8 cellular contexts compared by ENCODE assay signal in the genomic region with DNA sequence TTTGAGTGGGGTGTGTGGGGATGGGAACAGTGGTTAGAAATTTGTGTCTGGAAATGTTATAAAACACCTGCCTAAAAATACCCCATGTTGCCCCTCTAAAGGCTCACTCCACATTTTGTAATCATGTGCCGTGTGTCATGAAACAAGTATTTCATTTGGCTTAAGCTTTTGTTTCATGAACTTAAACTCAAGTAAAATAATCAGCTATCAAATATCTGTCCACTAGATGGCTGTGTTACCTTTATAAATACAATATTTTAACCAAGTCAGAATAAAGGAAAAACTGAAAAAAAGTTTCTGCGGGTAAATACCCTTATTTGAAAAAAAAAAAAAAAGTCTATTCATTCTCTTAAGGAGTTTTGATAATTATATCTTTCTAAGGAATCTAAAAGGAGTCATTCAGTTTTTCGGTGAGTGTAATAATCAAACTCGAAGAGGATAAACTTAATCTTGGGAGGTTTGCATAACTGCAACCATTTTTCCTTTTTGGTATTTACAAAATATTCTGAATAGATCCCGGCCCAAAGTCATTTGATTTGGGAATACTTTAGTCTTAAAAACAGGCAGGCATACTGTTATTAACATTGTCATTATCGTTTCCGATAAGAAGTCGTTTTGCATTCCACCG. TPM values are rescaled to one million over a fixed set of nuclear protein-coding genes. Genes with fewer than 3 reads are reported as not detected.
DNase-seq lines count a peak whose midpoint lies in the region; ATAC-seq and TF ChIP-seq lines count a peak whose summit lies in the region.

No MANE protein-coding gene starts in this region.

- H3K9me3 ChIP-seq in H9 (ENCODE audit: control insufficient read depth, low read depth, low read length) (no peaks in the 10 kb centered on the region), transverse colon (no peaks in the 10 kb centered on the region)

- no peaks in the 10 kb centered on the region for H3K79me2 ChIP-seq in H9 (ENCODE audit: insufficient read depth, low read length)

- H3K23me2 ChIP-seq in H9 (ENCODE audit: insufficient read length, low read depth, low read length, poor library complexity, severe bottlenecking), result no peaks in the 10 kb centered on the region

- H4K5ac ChIP-seq in H9 (ENCODE audit: insufficient read length, low read depth, low read length), result no peak overlapping the region

- H3K18ac ChIP-seq in H9 (ENCODE audit: insufficient read length, low read depth, low read length), result no peak overlapping the region

- H2AFZ ChIP-seq in H9 (ENCODE audit: low read length), result no peak overlapping the region

- no peak overlapping the region for H2AK5ac ChIP-seq in H9 (ENCODE audit: insufficient read length, low read length)

- no peak overlapping the region for H3T11ph ChIP-seq in H9 (ENCODE audit: low read length)

- H2BK15ac ChIP-seq in H9 (ENCODE audit: low read depth, low read length), result no peak overlapping the region

- no peak overlapping the region for H3K4ac ChIP-seq in H9 (ENCODE audit: low read depth, low read length)

- POLR2A ChIA-PET in RWPE1 (lab: Yijun Ruan, JAX; ENCODE audit: low non-redundant PET), result no interaction called here
- POLR2A ChIA-PET in activated CD4-positive, alpha-beta memory T cell treated with anti-CD3 and anti-CD28 coated beads, Interleukin-2, amount 10 ng/mL, durations not matched to agents 7 days and 5 days (lab: Charles Lee), result no interaction called here

- ATAC-seq in GM21367 (IDR thresholded peaks at IDR 0.05; ENCODE audit: unreplicated experiment), result no peak

- no peak overlapping the region for H2BK12ac ChIP-seq in H9 (ENCODE audit: insufficient read length, low read depth, low read length)

- no peak overlapping the region for H4K91ac ChIP-seq in H9 (ENCODE audit: insufficient read length, low read depth, low read length)

- H3K56ac ChIP-seq in H9 (ENCODE audit: insufficient read length, low read depth, low read length), result no peak overlapping the region

- peak; percentile 36 for TF ChIP-seq CTCF in AG09319 (IDR thresholded peaks at IDR 0.05; ENCODE audit: low read depth, low read length)
- peak; percentile 61 for TF ChIP-seq CTCF in H9 (conservative IDR thresholded peaks at IDR 0.05)
- TF ChIP-seq CTCF in RWPE1 (conservative IDR thresholded peaks at IDR 0.05; ENCODE audit: low read depth), result peak; percentile 63
- peak; percentile 23 for TF ChIP-seq CTCF in foreskin fibroblast (IDR thresholded peaks at IDR 0.05; ENCODE audit: low read depth, low read length)
- peak; percentile 29 to 52 (median 39) for TF ChIP-seq CTCF in transverse colon (IDR thresholded peaks at IDR 0.05)

- no peaks in the 10 kb centered on the region for H3K36me3 ChIP-seq in transverse colon

- H4K8ac ChIP-seq in H9 (replicated peaks; ENCODE audit: insufficient read length, low read depth, low read length), result no peak overlapping the region

- no peak overlapping the region for H3K14ac ChIP-seq in H9 (ENCODE audit: insufficient read depth, low read length)

- H3K4me1 Mint-ChIP-seq in H9, result peaks cover 13 to 17% of the 10 kb centered on the region in 2 experiments
- no peaks in the 10 kb centered on the region for H3K4me1 Mint-ChIP-seq in activated CD4-positive, alpha-beta memory T cell treated with anti-CD3 and anti-CD28 coated beads, Interleukin-2, amount 10 ng/mL, durations not matched to agents 7 days and 5 days

- H3K4me1 ChIP-seq in H9 (ENCODE audit: insufficient read depth, low read length) (peaks cover 5% of the 10 kb centered on the region; the same call in 1 of the 2 replicates), transverse colon (peaks cover 0 to 9% (median 0%) of the 10 kb centered on the region in 4 donors)

- H3K4me2 ChIP-seq in H9 (ENCODE audit: insufficient read depth, insufficient read length, low read length), result no peak overlapping the region

- intact Hi-C loops in transverse colon (cut with DNase I; ENCODE audit: low total_unique reads), result no loop called here

- DNase-seq in AG09319 (ENCODE audit: extremely low read depth, low read depth), result peak; percentile 38
- no peak for DNase-seq in H9
- DNase-seq in RWPE1 (ENCODE audit: low spot score), result peak; percentile 20
- DNase-seq in foreskin fibroblast, result peak; percentile 41 to 77
- no peak for DNase-seq in transverse colon
- no peak for DNase-seq in central memory CD4-positive, alpha-beta T cell
- no peak for DNase-seq in activated CD4-positive, alpha-beta memory T cell treated with anti-CD3 and anti-CD28 coated beads, Interleukin-2, amount 10 ng/mL, durations not matched to agents 7 days and 5 days

- WGBS in H9 (ENCODE audit: extremely low coverage, insufficient read length, low lambda C conversion rate), result no CpG with 5 or more reads among the region's 9 CpGs
- 66 to 67% methylated on average over 9 of the region's 9 CpGs for WGBS in transverse colon (ENCODE audit: low coverage in 1 of 2), 2 donors

- no peaks in the 10 kb centered on the region for H3K36me3 Mint-ChIP-seq in H9 (ENCODE audit: insufficient read depth in 1 of 3, low read depth in 3 of 3)
- H3K36me3 Mint-ChIP-seq in activated CD4-positive, alpha-beta memory T cell treated with anti-CD3 and anti-CD28 coated beads, Interleukin-2, amount 10 ng/mL, durations not matched to agents 7 days and 5 days (ENCODE audit: low read depth), result no peaks in the 10 kb centered on the region

- H3K4me3 Mint-ChIP-seq in H9, result no peak overlapping the region
- no peak overlapping the region for H3K4me3 Mint-ChIP-seq in activated CD4-positive, alpha-beta memory T cell treated with anti-CD3 and anti-CD28 coated beads, Interleukin-2, amount 10 ng/mL, durations not matched to agents 7 days and 5 days

- no peaks in the 10 kb centered on the region for H3K9me3 Mint-ChIP-seq in H9
- H3K9me3 Mint-ChIP-seq in activated CD4-positive, alpha-beta memory T cell treated with anti-CD3 and anti-CD28 coated beads, Interleukin-2, amount 10 ng/mL, durations not matched to agents 7 days and 5 days, result no peaks in the 10 kb centered on the region

- in situ Hi-C loops in transverse colon (cut with MboI; ENCODE audit: low pct_ligation_motif_present in 1 of 4, low pct_unique_long_range_greater_than_20kb in 1 of 4, low sequenced_read_pairs in 3 of 4), result loop anchor here in 3 of 4 donors (25.0 kb wide), 2 partner anchors 455 to 480 kb away; no protein-coding TSS in a partner anchor

- no peaks in the 10 kb centered on the region for H3K27me3 ChIP-seq in H9 (ENCODE audit: insufficient read depth, low read length)
- no peaks in the 10 kb centered on the region for H3K27me3 ChIP-seq in transverse colon

- no peak for TF ChIP-seq EP300 in transverse colon (IDR thresholded peaks at IDR 0.05; ENCODE audit: low read depth)

- TF ChIP-seq POLR2A in transverse colon (IDR thresholded peaks at IDR 0.05), result no peak

- H3K79me1 ChIP-seq in H9 (ENCODE audit: insufficient read depth, low read depth, low read length, poor library complexity, severe bottlenecking), result no peaks in the 10 kb centered on the region

- H3K23ac ChIP-seq in H9 (ENCODE audit: insufficient read length, low read depth, low read length), result no peak overlapping the region

- no peak overlapping the region for H3K27ac Mint-ChIP-seq in H9
- no peak overlapping the region for H3K27ac Mint-ChIP-seq in activated CD4-positive, alpha-beta memory T cell treated with anti-CD3 and anti-CD28 coated beads, Interleukin-2, amount 10 ng/mL, durations not matched to agents 7 days and 5 days

- H2BK120ac ChIP-seq in H9 (ENCODE audit: low read depth, low read length, poor library complexity, severe bottlenecking), result no peak overlapping the region

- CTCF ChIA-PET in RWPE1 (lab: Yijun Ruan, JAX), result interaction anchor here (0.6 to 2.2 kb wide), 16 partner anchors 12 to 1288 kb away, joined by 3 to 20 read pairs (median 4); no protein-coding TSS in a partner anchor
- CTCF ChIA-PET in activated CD4-positive, alpha-beta memory T cell treated with anti-CD3 and anti-CD28 coated beads, Interleukin-2, amount 10 ng/mL, durations not matched to agents 7 days and 5 days (lab: Charles Lee), result interaction anchor here (0.7 to 0.9 kb wide), 3 partner anchors 14 to 71 kb away, joined by 3 to 4 read pairs (median 4); no protein-coding TSS in a partner anchor

- H4K20me1 ChIP-seq in H9 (ENCODE audit: control insufficient read depth, insufficient read depth, insufficient read length), result no peaks in the 10 kb centered on the region

- H2BK5ac ChIP-seq in H9 (ENCODE audit: insufficient read length, low read length), result no peak overlapping the region

- H3K27me3 Mint-ChIP-seq in H9 (ENCODE audit: low read depth), result no peaks in the 10 kb centered on the region
- H3K27me3 Mint-ChIP-seq in activated CD4-positive, alpha-beta memory T cell treated with anti-CD3 and anti-CD28 coated beads, Interleukin-2, amount 10 ng/mL, durations not matched to agents 7 days and 5 days, result peaks cover 23% of the 10 kb centered on the region

- H3K9ac ChIP-seq in H9 (ENCODE audit: extremely low read depth, insufficient read length, low read length), result no peak overlapping the region

- H2BK20ac ChIP-seq in H9 (ENCODE audit: low read depth, low read length, poor library complexity, severe bottlenecking), result no peak overlapping the region

- H3K27ac ChIP-seq in H9 (ENCODE audit: insufficient read length, low read depth, low read length), result no peak overlapping the region
- H3K27ac ChIP-seq in RWPE1, result no peak overlapping the region
- H3K27ac ChIP-seq in transverse colon, result no peak overlapping the region

- H3K4me3 ChIP-seq in foreskin fibroblast (ENCODE audit: low read depth in 1 of 2, low read length in 2 of 2), result no peak overlapping the region
- H3K4me3 ChIP-seq in transverse colon, result no peak overlapping the region

RNA-seq across cellular contexts. Expression of a gene that starts 29.9 kb away (rescaled TPM):
- 26.5 and 29.2 TPM in 2 replicates for total RNA-seq in H9 (2021)
- 10 to 100 TPM in 3 of 4 donors, 1 to 10 TPM in 1; 3.6 to 17.1 (median 15.9) TPM for total RNA-seq in transverse colon
- 10 to 100 TPM; 20.8 to 21.5 TPM for total RNA-seq in activated CD4-positive, alpha-beta memory T cell treated with anti-CD3 and anti-CD28 coated beads, Interleukin-2, amount 10 ng/mL, durations not matched to agents 7 days and 5 days

RNA-seq across cellular contexts. Expression of a gene that starts 49.5 kb away (rescaled TPM):
- 43.2 and 47.6 TPM in 2 replicates for total RNA-seq in H9 (2021)
- total RNA-seq in transverse colon, result 1 to 10 TPM; 1.5 to 3.2 (median 2.5) TPM
- total RNA-seq in activated CD4-positive, alpha-beta memory T cell treated with anti-CD3 and anti-CD28 coated beads, Interleukin-2, amount 10 ng/mL, durations not matched to agents 7 days and 5 days, result 10 to 100 TPM; 68.7 to 71.2 TPM

Comparison
In these comparisons a context has a peak if more than half of its experiments do, and no peak if none do; other contexts are left out.
1. DNase-seq: peak in AG09319 (single experiment), RWPE1 (single experiment) and foreskin fibroblast (2 of 2); none in H9 (single experiment), transverse colon (single experiment), central memory CD4-positive, alpha-beta T cell (single experiment) and activated CD4-positive, alpha-beta memory T cell treated with anti-CD3 and anti-CD28 coated beads, Interleukin-2, amount 10 ng/mL, durations not matched to agents 7 days and 5 days (single experiment).
2. RNA of a gene that starts 49.5 kb away (total RNA-seq): 68.7 to 71.2 TPM in activated CD4-positive, alpha-beta memory T cell treated with anti-CD3 and anti-CD28 coated beads, Interleukin-2, amount 10 ng/mL, durations not matched to agents 7 days and 5 days and 43.2 to 47.6 TPM in H9; 1.5 to 3.2 TPM in transverse colon; every median in the first group is over 10 times any median in the second.
3. Peak in every context shown above with its lines, with median percentiles within 50 percentile points of each other: CTCF ChIP-seq.